1 cellular context compared by ENCODE assay signal in genomic region chr10:101569465-101569837, GRCh38.
TF ChIP-seq lines count a peak whose summit lies in the region.

No MANE protein-coding gene starts in this region.

TF ChIP-seq in GM23338, 12 proteins besides CTCF, POLR2A, EP300 and RAD21 (continued from another document):
- TF ChIP-seq ZNF462 (CRISPR knock-in tag; IDR thresholded peaks at IDR 0.05) (no peak), CREB1 (CRISPR knock-in tag; IDR thresholded peaks at IDR 0.05; ENCODE audit: low read depth) (no peak)
